14 cellular contexts compared by ENCODE assay signal in the genomic region with DNA sequence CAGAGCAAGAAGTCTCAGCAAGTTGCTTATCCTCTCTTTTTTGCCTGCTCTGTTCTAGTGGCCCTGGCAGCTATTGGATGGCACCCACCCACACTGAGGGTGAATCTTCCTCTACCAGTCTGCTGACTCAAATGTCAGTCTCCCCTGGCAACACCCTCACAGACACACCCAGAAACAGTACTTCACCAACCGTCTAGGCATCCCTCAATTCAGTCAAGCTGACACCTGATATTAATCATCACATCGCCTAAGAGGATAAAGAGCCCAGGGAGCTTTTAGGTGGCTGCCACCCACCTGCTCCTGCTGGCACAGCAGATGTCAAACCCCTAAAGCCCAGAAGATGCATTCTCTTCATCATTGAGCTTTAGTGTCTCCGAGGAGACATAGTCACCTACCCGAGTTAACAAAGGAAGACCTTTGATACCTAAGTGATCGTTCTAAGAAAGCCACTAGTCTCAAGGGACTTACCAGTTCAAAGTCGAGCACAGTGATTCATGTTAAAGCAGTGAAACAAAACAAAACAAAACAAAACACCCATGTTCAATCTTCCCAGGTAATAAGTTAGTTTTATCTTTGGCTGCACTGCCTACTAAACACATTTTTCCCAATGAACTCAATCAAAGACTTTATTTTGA.
DNase-seq lines count a peak whose midpoint lies in the region; ATAC-seq, FAIRE-seq and TF ChIP-seq lines count a peak whose summit lies in the region.
"Had no signal": no experiment of that assay in that cellular context is flagged by ENCODE, and none has a peak within 500 bp of the region (broad histone marks: within the 10 kb centered on the region; RNA-seq: fewer than 3 reads in every experiment).

No MANE protein-coding gene starts in this region.

- H3K27ac ChIP-seq in keratinocyte (ENCODE audit: control insufficient read depth, insufficient read depth, low read length) (no peak overlapping the region), osteoblast (ENCODE audit: low read depth, low read length) (no peak overlapping the region)
- H3K27ac ChIP-seq: parathyroid adenoma had no signal

- H3K4me2 ChIP-seq in keratinocyte (ENCODE audit: control insufficient read depth, extremely low read depth, insufficient read depth, low read depth, low read length), result no peak overlapping the region
- H3K4me2 ChIP-seq in osteoblast (ENCODE audit: insufficient read depth, low read length), result no peak overlapping the region

- H3K27me3 ChIP-seq in keratinocyte (ENCODE audit: control insufficient read depth, extremely low read depth, insufficient read depth, low read length), result no peaks in the 10 kb centered on the region
- no peaks in the 10 kb centered on the region for H3K27me3 ChIP-seq in osteoblast (ENCODE audit: insufficient read depth, low read length)

- H3K4me1 ChIP-seq in keratinocyte (ENCODE audit: control insufficient read depth, extremely low read depth, insufficient read depth, low read length) (peaks cover 12% of the 10 kb centered on the region), osteoblast (ENCODE audit: insufficient read depth, low read length) (peaks cover 7% of the 10 kb centered on the region)
- H3K4me1 ChIP-seq: parathyroid adenoma had no signal

- peak; percentile 79 for FAIRE-seq in keratinocyte (lab: Jason Lieb, UNC)
- FAIRE-seq: astrocyte, H1, RCC 7860 had no signal

- H3K4me3 ChIP-seq in keratinocyte (ENCODE audit: control insufficient read depth in 2 of 3, extremely low read depth in 1 of 3, insufficient read depth in 2 of 3, low read depth in 1 of 3, low read length in 3 of 3), result no peak overlapping the region
- H3K4me3 ChIP-seq in osteoblast (ENCODE audit: insufficient read depth, low read length), result no peak overlapping the region

- no peak overlapping the region for H3K9ac ChIP-seq in keratinocyte (ENCODE audit: control insufficient read depth, extremely low read depth, insufficient read depth, low read length)
- H3K9ac ChIP-seq: parathyroid adenoma had no signal

- no peak overlapping the region for H2AFZ ChIP-seq in keratinocyte (ENCODE audit: control insufficient read depth, low read length)
- no peak overlapping the region for H2AFZ ChIP-seq in osteoblast (ENCODE audit: low read length)
- H2AFZ ChIP-seq: parathyroid adenoma had no signal

- DNase-seq in DMS53 (lab: John Stamatoyannopoulos, UW), result peak; percentile 16
- DNase-seq in DMS53 treated with DMSO at 0.1 percent for 48 hours (lab: John Stamatoyannopoulos, UW; ENCODE audit: unreplicated experiment), result no peak
- peak; percentile 97 for DNase-seq in NCI-H2171 treated with DMSO at 0.1 percent for 48 hours (lab: John Stamatoyannopoulos, UW)
- DNase-seq in keratinocyte (ENCODE audit: low read depth, low spot score), result peak; percentile 45
- no peak for DNase-seq in osteoblast (ENCODE audit: insufficient read length, low spot score, missing footprints)
- DNase-seq in cerebellar cortex (ENCODE audit: low spot score), result no peak
- DNase-seq in glomerular visceral epithelial cell (ENCODE audit: extremely low spot score), result no peak
- DNase-seq: 8988T; stimulated activated CD4-positive, alpha-beta T cell treated with anti-CD3 and anti-CD28 coated beads, Interleukin-4, amount 100 ng/mL, for 1 hour had no signal

- H3K36me3 ChIP-seq in keratinocyte (ENCODE audit: control insufficient read depth in 2 of 2, extremely low read depth in 1 of 2, insufficient read depth in 2 of 2, low read length in 2 of 2) (no peaks in the 10 kb centered on the region), osteoblast (ENCODE audit: insufficient read depth, low read length) (no peaks in the 10 kb centered on the region)

- ATAC-seq in HG02943 (IDR thresholded peaks at IDR 0.05; ENCODE audit: low read depth, unreplicated experiment), result peak; percentile 59

- no peak for TF ChIP-seq CTCF in keratinocyte (optimal IDR thresholded peaks at IDR 0.05 in 1 of 3, IDR thresholded peaks at IDR 0.05 in 1 of 3, conservative IDR thresholded peaks at IDR 0.05 in 1 of 3; ENCODE audit: extremely low read depth in 1 of 3, insufficient read depth in 2 of 3, low read length in 3 of 3)
- TF ChIP-seq CTCF in osteoblast (IDR thresholded peaks at IDR 0.05; ENCODE audit: extremely low read depth, low read depth, low read length), result no peak

- H3K79me2 ChIP-seq in keratinocyte (ENCODE audit: control insufficient read depth, insufficient read depth, low read length) (no peaks in the 10 kb centered on the region), osteoblast (ENCODE audit: insufficient read depth, low read length) (no peaks in the 10 kb centered on the region)
- H3K79me2 ChIP-seq: parathyroid adenoma had no signal

- H4K20me1 ChIP-seq in keratinocyte (ENCODE audit: control insufficient read depth, extremely low read depth, insufficient read depth, low read length) (no peaks in the 10 kb centered on the region), osteoblast (ENCODE audit: insufficient read depth, low read length) (no peaks in the 10 kb centered on the region)

- no peaks in the 10 kb centered on the region for H3K9me1 ChIP-seq in keratinocyte (ENCODE audit: control insufficient read depth, extremely low read depth, insufficient read depth, low read length)

- H3K9me3 ChIP-seq in keratinocyte (ENCODE audit: control insufficient read depth, low read depth, low read length), result no peaks in the 10 kb centered on the region
- H3K9me3 ChIP-seq in osteoblast (ENCODE audit: low read depth, low read length), result no peaks in the 10 kb centered on the region

- dilution Hi-C loops in keratinocyte (cut with MboI; ENCODE audit: extremely low pct_ligation_motif_present, low sequenced_read_pairs), result no loop called here

Comparison
In these comparisons a context has a peak if more than half of its experiments do, and no peak if none do; other contexts are left out.
1. DNase-seq: peak in DMS53 (single experiment), NCI-H2171 treated with DMSO at 0.1 percent for 48 hours (single experiment) and keratinocyte (single experiment); none in DMS53 treated with DMSO at 0.1 percent for 48 hours (single experiment), osteoblast (single experiment), cerebellar cortex (single experiment) and glomerular visceral epithelial cell (single experiment).